In genomic region chr11:1532606-1533341, GRCh38 we compare ENCODE assay signal across 13 cellular contexts. TPM values are rescaled to one million over a fixed set of nuclear protein-coding genes. Genes with fewer than 3 reads are reported as not detected.
DNase-seq lines count a peak whose midpoint lies in the region; ATAC-seq and TF ChIP-seq lines count a peak whose summit lies in the region.
"Had no signal": no experiment of that assay in that cellular context is flagged by ENCODE, and none has a peak within 500 bp of the region (broad histone marks: within the 10 kb centered on the region; RNA-seq: fewer than 3 reads in every experiment).

No MANE protein-coding gene starts in this region.

- ATAC-seq in GM21526 (IDR thresholded peaks at IDR 0.05; ENCODE audit: low FRiP score, unreplicated experiment): no peak
- ATAC-seq in activated CD8-positive, alpha-beta T cell treated with anti-CD3 and anti-CD28 coated beads for 36 hours: no peak
- ATAC-seq: activated CD4-positive, alpha-beta T cell treated with anti-CD3 and anti-CD28 coated beads for 36 hours; activated T-cell treated with anti-CD3 and anti-CD28 coated beads, Interleukin-2, amount 50 U/mL, for 72 hours had no signal

- H3K4me3 ChIP-seq in dorsolateral prefrontal cortex: peak overlapping the region in 4 of 59 donors; percentile 7 to 25 (median 16)
- H3K4me3 ChIP-seq in smooth muscle cell: no peak overlapping the region
- no peak overlapping the region for H3K4me3 ChIP-seq in effector memory CD4-positive, alpha-beta T cell (ENCODE audit: insufficient read depth, low read depth, low read length, poor library complexity, severe bottlenecking)

- H3K9ac ChIP-seq in smooth muscle cell (ENCODE audit: low read depth): no peak overlapping the region

- peaks cover 6% of the 10 kb centered on the region; the same call in 1 of the 2 replicates for H3K27me3 Mint-ChIP-seq in HFFc6 (ENCODE audit: insufficient read depth)
- no peaks in the 10 kb centered on the region for H3K27me3 Mint-ChIP-seq in activated CD8-positive, alpha-beta T cell treated with anti-CD3 and anti-CD28 coated beads for 36 hours
- H3K27me3 Mint-ChIP-seq: activated CD4-positive, alpha-beta T cell treated with anti-CD3 and anti-CD28 coated beads for 36 hours had no signal

- DNase-seq in HFFc6 (no peak), dorsolateral prefrontal cortex (peak in 1 of 10 donors; percentile 31), kidney glomerular epithelial cell (lab: John Stamatoyannopoulos, UW) (peak; percentile 53), smooth muscle cell (lab: John Stamatoyannopoulos, UW; ENCODE audit: unreplicated experiment) (no peak), KBM-7 (no peak)
- no peak for DNase-seq in activated CD8-positive, alpha-beta T cell treated with anti-CD3 and anti-CD28 coated beads for 36 hours
- no peak for DNase-seq in effector memory CD4-positive, alpha-beta T cell
- DNase-seq: activated CD4-positive, alpha-beta T cell treated with anti-CD3 and anti-CD28 coated beads for 36 hours; activated T-cell treated with anti-CD3 and anti-CD28 coated beads, Interleukin-2, amount 50 U/mL, for 72 hours; IMR-90 had no signal

- H3K36me3 ChIP-seq in smooth muscle cell (ENCODE audit: low read depth): no peaks in the 10 kb centered on the region
- peaks cover 30% of the 10 kb centered on the region for H3K36me3 ChIP-seq in effector memory CD4-positive, alpha-beta T cell (ENCODE audit: control insufficient read depth, insufficient read depth, low read length)
- H3K36me3 ChIP-seq: BE2C had no signal

- no peaks in the 10 kb centered on the region for H3K27me3 ChIP-seq in dorsolateral prefrontal cortex
- H3K27me3 ChIP-seq in smooth muscle cell (ENCODE audit: low read depth): peaks cover 1% of the 10 kb centered on the region
- no peaks in the 10 kb centered on the region for H3K27me3 ChIP-seq in effector memory CD4-positive, alpha-beta T cell (replicated peaks; ENCODE audit: control insufficient read depth, insufficient read depth, low read length, poor library complexity, severe bottlenecking)
- H3K27me3 ChIP-seq: BE2C had no signal

- TF ChIP-seq CTCF in HFFc6 (IDR thresholded peaks at IDR 0.05) (no peak), dorsolateral prefrontal cortex (IDR thresholded peaks at IDR 0.05 in 54 of 56, conservative IDR thresholded peaks at IDR 0.05 in 2 of 56; ENCODE audit: low read depth in 1 of 56, partially characterized antibody in 56 of 56) (no peak), smooth muscle cell (IDR thresholded peaks at IDR 0.05; ENCODE audit: borderline replicate concordance, insufficient read depth, poor library complexity, severe bottlenecking) (no peak)
- TF ChIP-seq CTCF in activated CD8-positive, alpha-beta T cell treated with anti-CD3 and anti-CD28 coated beads for 36 hours (IDR thresholded peaks at IDR 0.05): no peak

- H3K9me3 Mint-ChIP-seq in HFFc6: no peaks in the 10 kb centered on the region
- no peaks in the 10 kb centered on the region for H3K9me3 Mint-ChIP-seq in activated CD8-positive, alpha-beta T cell treated with anti-CD3 and anti-CD28 coated beads for 36 hours
- H3K9me3 Mint-ChIP-seq: activated T-cell treated with anti-CD3 and anti-CD28 coated beads, Interleukin-2, amount 50 U/mL, for 72 hours had no signal

- no peaks in the 10 kb centered on the region for H3K4me1 ChIP-seq in smooth muscle cell (ENCODE audit: low read depth)
- peaks cover 8% of the 10 kb centered on the region for H3K4me1 ChIP-seq in effector memory CD4-positive, alpha-beta T cell (ENCODE audit: control insufficient read depth, insufficient read depth, low read length, poor library complexity, severe bottlenecking)

- in situ Hi-C loops in KBM-7 (cut with MboI; ENCODE audit: low pct_unique_long_range_greater_than_20kb, low sequenced_read_pairs): no loop called here

- H3K27ac ChIP-seq in dorsolateral prefrontal cortex (peak overlapping the region in 55 of 59 donors; percentile 9 to 91 (median 75)), smooth muscle cell (ENCODE audit: low read depth) (peak overlapping the region; percentile 7)
- no peak overlapping the region for H3K27ac ChIP-seq in effector memory CD4-positive, alpha-beta T cell (ENCODE audit: insufficient read depth, low read length, poor library complexity, severe bottlenecking)

- H3K27ac Mint-ChIP-seq in HFFc6: peak overlapping the region; percentile 76; the same call in 1 of the 2 replicates
- no peak overlapping the region for H3K27ac Mint-ChIP-seq in activated CD8-positive, alpha-beta T cell treated with anti-CD3 and anti-CD28 coated beads for 36 hours
- H3K27ac Mint-ChIP-seq: activated CD4-positive, alpha-beta T cell treated with anti-CD3 and anti-CD28 coated beads for 36 hours; activated T-cell treated with anti-CD3 and anti-CD28 coated beads, Interleukin-2, amount 50 U/mL, for 72 hours had no signal

- intact Hi-C loops in dorsolateral prefrontal cortex (cut with DNase I): no loop called here
- intact Hi-C loops in activated CD8-positive, alpha-beta T cell treated with anti-CD3 and anti-CD28 coated beads for 36 hours (cut with micrococcal nuclease): no loop called here

- WGBS in smooth muscle cell (ENCODE audit: low lambda C conversion rate): 74% methylated on average over 20 of the region's 20 CpGs

- no peaks in the 10 kb centered on the region for H3F3A ChIP-seq in smooth muscle cell (ENCODE audit: low read depth)

- H2AFZ ChIP-seq in smooth muscle cell (ENCODE audit: low read depth): no peak overlapping the region

- no peaks in the 10 kb centered on the region for H3K9me3 ChIP-seq in smooth muscle cell (replicated peaks; ENCODE audit: low read depth)
- H3K9me3 ChIP-seq in effector memory CD4-positive, alpha-beta T cell (ENCODE audit: control insufficient read depth, low read length): no peaks in the 10 kb centered on the region
- H3K9me3 ChIP-seq: BE2C had no signal

- POLR2A ChIA-PET in activated CD8-positive, alpha-beta T cell treated with anti-CD3 and anti-CD28 coated beads for 36 hours (lab: Charles Lee): no interaction called here

- H3K4me1 Mint-ChIP-seq in HFFc6 (ENCODE audit: low read depth): peaks cover 40% of the 10 kb centered on the region
- H3K4me1 Mint-ChIP-seq in activated CD8-positive, alpha-beta T cell treated with anti-CD3 and anti-CD28 coated beads for 36 hours (ENCODE audit: low read depth): peaks cover 40% of the 10 kb centered on the region

- no peaks in the 10 kb centered on the region for H3K36me3 Mint-ChIP-seq in HFFc6 (ENCODE audit: low read depth)
- H3K36me3 Mint-ChIP-seq in activated CD8-positive, alpha-beta T cell treated with anti-CD3 and anti-CD28 coated beads for 36 hours (ENCODE audit: low read depth): no peaks in the 10 kb centered on the region

- CTCF ChIA-PET in activated CD8-positive, alpha-beta T cell treated with anti-CD3 and anti-CD28 coated beads for 36 hours (lab: Charles Lee): interaction anchor here (1.6 to 1.7 kb wide), 3 partner anchors 9 to 42 kb away, joined by 5 to 8 read pairs (median 6); no protein-coding TSS in a partner anchor

- peaks cover 94% of the 10 kb centered on the region for H4K20me1 ChIP-seq in smooth muscle cell (ENCODE audit: low read depth)

- peak overlapping the region; percentile 13; the same call in 1 of the 2 replicates for H3K4me3 Mint-ChIP-seq in HFFc6
- H3K4me3 Mint-ChIP-seq in activated CD8-positive, alpha-beta T cell treated with anti-CD3 and anti-CD28 coated beads for 36 hours: no peak overlapping the region
- H3K4me3 Mint-ChIP-seq: activated CD4-positive, alpha-beta T cell treated with anti-CD3 and anti-CD28 coated beads for 36 hours; activated T-cell treated with anti-CD3 and anti-CD28 coated beads, Interleukin-2, amount 50 U/mL, for 72 hours had no signal

- peaks cover 60% of the 10 kb centered on the region for H3K79me2 ChIP-seq in smooth muscle cell (ENCODE audit: low read depth)

- H3K4me2 ChIP-seq in smooth muscle cell: no peak overlapping the region

RNA-seq across cellular contexts. Expression of gene DUSP8, which starts 39.3 kb away (rescaled TPM):
- 1 to 10 TPM in 3 of 6 experiments, under 1 TPM in 3; 0.38 to 1.6 (median 0.81) TPM for total RNA-seq in HFFc6 (2021; fragmentation: NEBNext Ultra II Directional; extraction: Animal tissue kit (Norgen Biotek cat#: 25700))
- total RNA-seq in dorsolateral prefrontal cortex (100 to 1,000 TPM in 11 of 120 experiments, 10 to 100 TPM in 109; 41.1 to 144 (median 77.7) TPM), smooth muscle cell (2.2 and 6.3 TPM in 2 replicates)
- 5.0 and 8.2 TPM in 2 replicates for polyA plus RNA-seq in smooth muscle cell
- total RNA-seq in activated CD8-positive, alpha-beta T cell treated with anti-CD3 and anti-CD28 coated beads for 36 hours: 1 to 10 TPM; 1.4 to 2.0 TPM

RNA-seq across cellular contexts. Expression of gene MOB2, which starts 46.2 kb away (rescaled TPM):
- 10 to 100 TPM; 19.6 to 27.4 (median 21.4) TPM for total RNA-seq in HFFc6 (2021; fragmentation: NEBNext Ultra II Directional; extraction: Animal tissue kit (Norgen Biotek cat#: 25700))
- 10 to 100 TPM; 36.6 to 90.5 (median 52.1) TPM for total RNA-seq in dorsolateral prefrontal cortex
- 2.5 and 19.0 TPM in 2 replicates for total RNA-seq in smooth muscle cell
- 24.0 and 35.7 TPM in 2 replicates for polyA plus RNA-seq in smooth muscle cell
- 10 to 100 TPM; 13.2 to 14.0 TPM for total RNA-seq in activated CD8-positive, alpha-beta T cell treated with anti-CD3 and anti-CD28 coated beads for 36 hours

RNA-seq across cellular contexts. Expression of gene KRTAP5-1, which starts 52.3 kb away (rescaled TPM):
- not detected for total RNA-seq in HFFc6 (2021; fragmentation: NEBNext Ultra II Directional; extraction: Animal tissue kit (Norgen Biotek cat#: 25700))
- total RNA-seq in dorsolateral prefrontal cortex (not detected), smooth muscle cell (not detected in 2 replicates)
- 0.45 TPM in 1 of 2 replicates, not detected in the other for polyA plus RNA-seq in smooth muscle cell
- not detected for total RNA-seq in activated CD8-positive, alpha-beta T cell treated with anti-CD3 and anti-CD28 coated beads for 36 hours
- total RNA-seq: activated CD4-positive, alpha-beta T cell treated with anti-CD3 and anti-CD28 coated beads for 36 hours; activated T-cell treated with anti-CD3 and anti-CD28 coated beads, Interleukin-2, amount 50 U/mL, for 72 hours; IMR-90; kidney epithelial cell had no signal
- polyA plus RNA-seq: IMR-90 had no signal
